ENCODE assay signal across 21 cellular contexts in the genomic region with DNA sequence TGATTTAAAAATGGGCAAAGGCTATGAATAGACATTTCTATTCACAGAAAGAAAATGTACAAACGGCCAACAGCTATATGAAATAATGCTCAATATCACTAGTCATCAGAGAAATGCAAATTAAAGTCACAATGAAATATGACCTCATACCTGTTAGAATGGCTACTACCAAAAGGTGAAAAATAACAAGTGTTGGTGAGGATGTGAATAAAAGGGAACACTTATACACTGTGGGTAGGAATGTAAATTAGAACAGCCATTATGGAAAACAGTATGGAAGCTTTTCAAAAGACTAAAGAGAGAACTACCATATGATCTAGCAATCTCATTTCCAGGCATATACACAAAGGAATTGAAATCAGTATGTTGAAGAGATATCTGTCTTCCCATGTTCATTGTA.
DNase-seq lines count a peak whose midpoint lies in the region; ATAC-seq, FAIRE-seq and TF ChIP-seq lines count a peak whose summit lies in the region.
"Had no signal": no experiment of that assay in that cellular context is flagged by ENCODE, and none has a peak within 500 bp of the region (broad histone marks: within the 10 kb centered on the region; RNA-seq: fewer than 3 reads in every experiment).

No MANE protein-coding gene starts in this region.

- CTCF ChIA-PET in HepG2 (lab: Yijun Ruan, JAX; ENCODE audit: low intra/inter-chr PET ratio, low total read pairs), result no interaction called here

- H3K9me3 Mint-ChIP-seq in astrocyte (ENCODE audit: unreplicated experiment), result peaks cover 5% of the 10 kb centered on the region

- H3K4me2 ChIP-seq in HepG2 (ENCODE audit: low read depth, low read length) (no peak overlapping the region), astrocyte (ENCODE audit: low read length) (no peak overlapping the region)
- H3K4me2 ChIP-seq: A549; BLaER1 treated with 17β-estradiol and CSF1 and Interleukin-3, amounts not matched to agents 10 nM and 100 nM had no signal

- H3K4me1 ChIP-seq in HepG2 (ENCODE audit: insufficient read depth, low read length) (no peaks in the 10 kb centered on the region), right lobe of liver (no peaks in the 10 kb centered on the region), astrocyte (ENCODE audit: insufficient read depth, low read length) (no peaks in the 10 kb centered on the region)
- H3K4me1 ChIP-seq: A549; BLaER1 treated with 17β-estradiol and CSF1 and Interleukin-3, amounts not matched to agents 10 nM and 100 nM; Caco-2 had no signal

- no TSS peak for BruUV-seq in HepG2 (replicated peaks; lab: Mats Ljungman, UMichigan)

- H3K27ac Mint-ChIP-seq in astrocyte (ENCODE audit: unreplicated experiment), result no peak overlapping the region
- H3K27ac Mint-ChIP-seq: B cell; CD4-positive, alpha-beta T cell; CD8-positive, alpha-beta T cell had no signal

- 94% methylated on average over 1 of the region's 1 CpG for WGBS in HepG2 (ENCODE audit: low lambda C conversion rate)
- WGBS in right lobe of liver (ENCODE audit: insufficient coverage, low coverage, low lambda C conversion rate, missing lambda C conversion rate), result 80% methylated on average over 1 of the region's 1 CpG

- H4K20me1 ChIP-seq in HepG2 (ENCODE audit: insufficient read depth, low read length) (no peaks in the 10 kb centered on the region), astrocyte (ENCODE audit: insufficient read depth, low read length) (no peaks in the 10 kb centered on the region)
- H4K20me1 ChIP-seq: BLaER1 treated with 17β-estradiol and CSF1 and Interleukin-3, amounts not matched to agents 10 nM and 100 nM had no signal

- TF ChIP-seq EP300 in HepG2 (IDR thresholded peaks at IDR 0.05; ENCODE audit: low read depth in 2 of 2, low read length in 2 of 2) (no peak), HepG2 (CRISPR knock-in tag; IDR thresholded peaks at IDR 0.05; ENCODE audit: borderline replicate concordance) (no peak)

- no peak overlapping the region for H3K4me3 Mint-ChIP-seq in astrocyte (ENCODE audit: unreplicated experiment)
- H3K4me3 Mint-ChIP-seq: B cell; CD4-positive, alpha-beta T cell; CD8-positive, alpha-beta T cell had no signal

- POLR2A ChIA-PET in HepG2 (lab: Yijun Ruan, JAX), result no interaction called here

- TF ChIP-seq RAD21 in HepG2 (CRISPR knock-in tag; IDR thresholded peaks at IDR 0.05), result no peak

- no peak overlapping the region for H2AFZ ChIP-seq in HepG2 (ENCODE audit: low read length)
- H2AFZ ChIP-seq in astrocyte (ENCODE audit: low read depth, low read length), result no peak overlapping the region

- DNase-seq in HepG2 (ENCODE audit: low spot score) (no peak), right lobe of liver (no peak), astrocyte (ENCODE audit: low read depth) (no peak)
- no peak for DNase-seq in NK-92 treated with Interleukin-12 subunit alpha and Interleukin-12 subunit beta, amount 100 ng/mL, for 24 hours (lab: John Stamatoyannopoulos, UW)
- DNase-seq: AML-193; Caco-2; Calu3; CD4-positive, alpha-beta T cell; CD8-positive, alpha-beta T cell; DMS79 treated with DMSO at 0.1 percent for 48 hours; GDM1 had no signal

- no peaks in the 10 kb centered on the region for H3K4me1 Mint-ChIP-seq in astrocyte (ENCODE audit: low read depth, unreplicated experiment)
- H3K4me1 Mint-ChIP-seq: B cell had no signal

- FAIRE-seq in HepG2 (lab: Jason Lieb, UNC) (no peak), astrocyte (lab: Jason Lieb, UNC) (peak; percentile 5)
- FAIRE-seq: A549, D721Med, GM12878, GM12892, GM18507 had no signal

- ATAC-seq in HepG2 (no peak), right lobe of liver (no peak), HG02885 (IDR thresholded peaks at IDR 0.05; ENCODE audit: poor library complexity, unreplicated experiment) (no peak)
- ATAC-seq: A549; CD8-positive, alpha-beta T cell; GM12878 had no signal

- TF ChIP-seq POLR2A in HepG2 (IDR thresholded peaks at IDR 0.05; ENCODE audit: insufficient read depth in 1 of 2, low read depth in 2 of 2, low read length in 2 of 2) (no peak), right lobe of liver (IDR thresholded peaks at IDR 0.05) (no peak)

- H3K79me2 ChIP-seq in HepG2 (ENCODE audit: insufficient read depth, low read length), result no peaks in the 10 kb centered on the region
- H3K79me2 ChIP-seq in astrocyte (ENCODE audit: insufficient read depth, low read length), result no peaks in the 10 kb centered on the region

- no peak overlapping the region for H3K9ac ChIP-seq in HepG2 (ENCODE audit: insufficient read depth, low read depth, low read length)
- no peak overlapping the region for H3K9ac ChIP-seq in astrocyte (ENCODE audit: low read length)
- H3K9ac ChIP-seq: BLaER1 treated with 17β-estradiol and CSF1 and Interleukin-3, amounts not matched to agents 10 nM and 100 nM had no signal

- H3K27me3 ChIP-seq in HepG2 (ENCODE audit: control insufficient read depth in 1 of 2, insufficient read depth in 2 of 2, low read length in 2 of 2) (no peaks in the 10 kb centered on the region), right lobe of liver (no peaks in the 10 kb centered on the region), astrocyte (ENCODE audit: insufficient read depth, low read length) (no peaks in the 10 kb centered on the region)
- H3K27me3 ChIP-seq: BLaER1 treated with 17β-estradiol and CSF1 and Interleukin-3, amounts not matched to agents 10 nM and 100 nM had no signal

- no peak overlapping the region for H3K27ac ChIP-seq in HepG2 (ENCODE audit: extremely low read length, insufficient read depth, low read length)
- H3K27ac ChIP-seq in right lobe of liver, result no peak overlapping the region
- no peak overlapping the region for H3K27ac ChIP-seq in astrocyte (ENCODE audit: low read depth, low read length)
- H3K27ac ChIP-seq: 22Rv1; A549; BLaER1 treated with 17β-estradiol and CSF1 and Interleukin-3, amounts not matched to agents 10 nM and 100 nM; C4-2B had no signal

- TF ChIP-seq CTCF in HepG2 (CRISPR knock-in tag; IDR thresholded peaks at IDR 0.05), result no peak
- TF ChIP-seq CTCF in right lobe of liver (IDR thresholded peaks at IDR 0.05), result no peak
- no peak for TF ChIP-seq CTCF in astrocyte (IDR thresholded peaks at IDR 0.05; ENCODE audit: insufficient read depth, low read depth, low read length)

- in situ Hi-C loops in HepG2 (cut with HindIII; ENCODE audit: extremely low pct_ligation_motif_present, low pct_unique_long_range_greater_than_20kb), result no loop called here

- no peaks in the 10 kb centered on the region for H3K9me3 ChIP-seq in HepG2 (ENCODE audit: low read length)
- no peaks in the 10 kb centered on the region for H3K9me3 ChIP-seq in right lobe of liver
- no peaks in the 10 kb centered on the region for H3K9me3 ChIP-seq in astrocyte (ENCODE audit: insufficient read depth, low read depth, low read length)
- H3K9me3 ChIP-seq: Caco-2 had no signal

- no peaks in the 10 kb centered on the region for H3K36me3 Mint-ChIP-seq in astrocyte (ENCODE audit: low read depth, unreplicated experiment)
- H3K36me3 Mint-ChIP-seq: CD8-positive, alpha-beta T cell had no signal

- no peaks in the 10 kb centered on the region for H3K27me3 Mint-ChIP-seq in astrocyte (ENCODE audit: low read depth, unreplicated experiment)
- H3K27me3 Mint-ChIP-seq: B cell; CD4-positive, alpha-beta T cell had no signal

- intact Hi-C loops in HepG2 (cut with micrococcal nuclease; ENCODE audit: unreplicated experiment), result no loop called here
- intact Hi-C loops in right lobe of liver (cut with DNase I), result no loop called here

- H3K4me3 ChIP-seq in HepG2 (replicated peaks in 1 of 3; ENCODE audit: insufficient read depth in 1 of 3, low read depth in 2 of 3, low read length in 3 of 3), result no peak overlapping the region
- H3K4me3 ChIP-seq in right lobe of liver, result no peak overlapping the region
- no peak overlapping the region for H3K4me3 ChIP-seq in astrocyte (ENCODE audit: insufficient read depth, low read depth, low read length)
- H3K4me3 ChIP-seq: A549; BLaER1 treated with 17β-estradiol and CSF1 and Interleukin-3, amounts not matched to agents 10 nM and 100 nM; GM12878 had no signal

- H3K36me3 ChIP-seq in HepG2 (replicated peaks in 1 of 2; ENCODE audit: control insufficient read depth in 1 of 2, insufficient read depth in 2 of 2, low read length in 2 of 2), result no peaks in the 10 kb centered on the region
- no peaks in the 10 kb centered on the region for H3K36me3 ChIP-seq in right lobe of liver
- H3K36me3 ChIP-seq in astrocyte (ENCODE audit: insufficient read depth, low read length), result no peaks in the 10 kb centered on the region
- H3K36me3 ChIP-seq: BLaER1 treated with 17β-estradiol and CSF1 and Interleukin-3, amounts not matched to agents 10 nM and 100 nM had no signal

TF ChIP-seq in HepG2, 621 proteins besides CTCF, POLR2A, EP300 and RAD21:
- TF ChIP-seq ATF7 (IDR thresholded peaks at IDR 0.05) (peak; percentile 34), ATF7 (CRISPR knock-in tag; IDR thresholded peaks at IDR 0.05) (no peak), HMG20A (CRISPR knock-in tag; IDR thresholded peaks at IDR 0.05; ENCODE audit: borderline replicate concordance) (no peak)
- TF ChIP-seq, protein P1, sequence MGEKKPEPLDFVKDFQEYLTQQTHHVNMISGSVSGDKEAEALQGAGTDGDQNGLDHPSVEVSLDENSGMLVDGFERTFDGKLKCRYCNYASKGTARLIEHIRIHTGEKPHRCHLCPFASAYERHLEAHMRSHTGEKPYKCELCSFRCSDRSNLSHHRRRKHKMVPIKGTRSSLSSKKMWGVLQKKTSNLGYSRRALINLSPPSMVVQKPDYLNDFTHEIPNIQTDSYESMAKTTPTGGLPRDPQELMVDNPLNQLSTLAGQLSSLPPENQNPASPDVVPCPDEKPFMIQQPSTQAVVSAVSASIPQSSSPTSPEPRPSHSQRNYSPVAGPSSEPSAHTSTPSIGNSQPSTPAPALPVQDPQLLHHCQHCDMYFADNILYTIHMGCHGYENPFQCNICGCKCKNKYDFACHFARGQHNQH (CRISPR knock-in tag; IDR thresholded peaks at IDR 0.05), result no peak
